In the genomic region with DNA sequence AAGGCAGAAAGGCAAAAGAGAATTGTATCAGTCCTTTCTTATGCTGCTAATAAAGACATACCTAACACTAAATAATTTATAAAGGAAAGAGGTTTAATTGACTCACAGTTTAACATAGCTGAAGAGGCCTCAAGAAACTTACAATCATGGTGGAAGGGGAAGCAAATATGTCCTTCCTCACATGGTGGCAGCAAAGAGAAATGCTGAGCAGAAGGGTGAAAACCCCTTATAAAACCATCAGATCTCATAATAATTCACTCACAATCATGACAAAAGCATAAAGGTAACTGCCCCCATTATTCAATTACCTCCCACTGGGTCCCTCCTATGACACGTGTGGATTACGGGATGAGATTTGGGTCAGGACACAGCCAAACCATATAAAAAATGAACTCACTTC, we compare ENCODE assay signal across 16 cellular contexts.
DNase-seq lines count a peak whose midpoint lies in the region; ATAC-seq and TF ChIP-seq lines count a peak whose summit lies in the region.
"Had no signal": no experiment of that assay in that cellular context is flagged by ENCODE, and none has a peak within 500 bp of the region (broad histone marks: within the 10 kb centered on the region; RNA-seq: fewer than 3 reads in every experiment).

No MANE protein-coding gene starts in this region.

- dilution Hi-C loops in IMR-90 (cut with HindIII; ENCODE audit: low sequenced_read_pairs, unreplicated experiment): no loop called here

- peak; percentile 16 for DNase-seq in NCI-H82 (lab: John Stamatoyannopoulos, UW)
- no peak for DNase-seq in NCI-H82 treated with DMSO at 0.1 percent for 48 hours (lab: John Stamatoyannopoulos, UW; ENCODE audit: unreplicated experiment)
- peak; percentile 13 for DNase-seq in IMR-90
- peak; percentile 5 to 46 for DNase-seq in cardiac fibroblast (ENCODE audit: low read depth in 2 of 2)
- peak in 7 of 9 donors; percentile 18 to 53 (median 38) for DNase-seq in naive thymus-derived CD4-positive, alpha-beta T cell
- DNase-seq in stimulated activated CD4-positive, alpha-beta T cell treated with anti-CD3 and anti-CD28 coated beads, Interleukin-2, amount 100 ng/mL, for 48 hours: no peak
- DNase-seq in HUDEP-2 (lab: John Stamatoyannopoulos, UW; ENCODE audit: unreplicated experiment in 76 of 76): no peak
- DNase-seq in T-helper 9 cell: no peak
- DNase-seq: GOT3; NCI-H1105; NCI-H446 treated with DMSO at 0.1 percent for 48 hours; RPMI8226; stimulated activated CD4-positive, alpha-beta T cell treated with anti-CD3 and anti-CD28 coated beads, Interleukin-15, amount 100 ng/mL, for 24 hours; thyroid gland had no signal

- H2BK5ac ChIP-seq in IMR-90 (ENCODE audit: low read depth, low read length, poor library complexity, severe bottlenecking): no peak overlapping the region

- no CpG with 5 or more reads among the region's 2 CpGs for WGBS in IMR-90 (ENCODE audit: extremely low coverage in 2 of 2, insufficient read length in 1 of 2), 2 experiments

- intact Hi-C loops in IMR-90 (cut with micrococcal nuclease): loop anchor here (2.0 kb wide), 1 partner anchor 322 kb away; no protein-coding TSS in a partner anchor
- intact Hi-C loops in naive thymus-derived CD4-positive, alpha-beta T cell (cut with micrococcal nuclease): loop anchor here in 1 of 2 donors (1.0 to 2.0 kb wide), 8 partner anchors 43 to 418 kb away; no protein-coding TSS in a partner anchor

- peak; percentile 27 for TF ChIP-seq CTCF in IMR-90 (conservative IDR thresholded peaks at IDR 0.05; ENCODE audit: low read depth, low read length)
- TF ChIP-seq CTCF in cardiac fibroblast (IDR thresholded peaks at IDR 0.05; ENCODE audit: low read depth, low read length): peak; percentile 32

- no peak overlapping the region for H3K4me3 Mint-ChIP-seq in naive thymus-derived CD4-positive, alpha-beta T cell

- H3K4ac ChIP-seq in IMR-90 (ENCODE audit: low read depth, low read length): no peak overlapping the region

- H3K9me3 ChIP-seq in IMR-90 (ENCODE audit: control insufficient read depth, insufficient read depth, low read length): no peaks in the 10 kb centered on the region
- H3K9me3 ChIP-seq in naive thymus-derived CD4-positive, alpha-beta T cell (ENCODE audit: control insufficient read depth in 2 of 3, low read length in 3 of 3): no peaks in the 10 kb centered on the region
- H3K9me3 ChIP-seq: thyroid gland had no signal

- peak; percentile 43 for TF ChIP-seq RAD21 in IMR-90 (IDR thresholded peaks at IDR 0.05; ENCODE audit: low read length)

- no peak overlapping the region for H3K9ac ChIP-seq in IMR-90 (ENCODE audit: low read depth, low read length)

- H3K27me3 ChIP-seq in IMR-90 (ENCODE audit: control insufficient read depth, insufficient read depth, low read length): no peaks in the 10 kb centered on the region
- H3K27me3 ChIP-seq in naive thymus-derived CD4-positive, alpha-beta T cell (ENCODE audit: control insufficient read depth in 2 of 2, insufficient read depth in 2 of 2, low read length in 2 of 2): no peaks in the 10 kb centered on the region
- H3K27me3 ChIP-seq: thyroid gland had no signal

- no peak overlapping the region for H2AK9ac ChIP-seq in IMR-90 (replicated peaks; ENCODE audit: low read depth, low read length, poor library complexity)

- no TSS peak for BruUV-seq in IMR-90 (replicated peaks; lab: Mats Ljungman, UMichigan)

- no peak overlapping the region for H3K14ac ChIP-seq in IMR-90 (replicated peaks; ENCODE audit: low read depth, low read length)

- no peak overlapping the region for H4K91ac ChIP-seq in IMR-90 (ENCODE audit: insufficient read depth, low read depth, low read length)

- H3K23ac ChIP-seq in IMR-90 (ENCODE audit: low read depth, low read length): no peak overlapping the region; the same call in 1 of the 2 replicates

- peaks cover 0 to 26% (median 4%) of the 10 kb centered on the region in 11 donors for H3K9me3 Mint-ChIP-seq in naive thymus-derived CD4-positive, alpha-beta T cell

- H3K27me3 Mint-ChIP-seq in naive thymus-derived CD4-positive, alpha-beta T cell: no peaks in the 10 kb centered on the region

- H3K36me3 ChIP-seq in IMR-90 (ENCODE audit: control insufficient read depth, insufficient read depth, low read length): no peaks in the 10 kb centered on the region
- H3K36me3 ChIP-seq in naive thymus-derived CD4-positive, alpha-beta T cell (ENCODE audit: control insufficient read depth in 2 of 3, insufficient read depth in 3 of 3, low read length in 3 of 3): no peaks in the 10 kb centered on the region
- H3K36me3 ChIP-seq: thyroid gland had no signal

- H4K8ac ChIP-seq in IMR-90 (ENCODE audit: low read depth in 2 of 2, low read length in 2 of 2): no peak overlapping the region

- H2AK5ac ChIP-seq in IMR-90 (ENCODE audit: low read depth, low read length): no peak overlapping the region

- H3K4me2 ChIP-seq in IMR-90 (ENCODE audit: low read depth, low read length): no peak overlapping the region

- H3K9me1 ChIP-seq in IMR-90 (ENCODE audit: insufficient read depth, low read length): no peaks in the 10 kb centered on the region

- no peak for TF ChIP-seq POLR2A in IMR-90 (IDR thresholded peaks at IDR 0.05; ENCODE audit: low read depth, low read length)

- no peak overlapping the region for H2BK20ac ChIP-seq in IMR-90 (ENCODE audit: low read depth, low read length)

- H3K79me1 ChIP-seq in IMR-90 (ENCODE audit: low read depth in 1 of 2, low read length in 2 of 2): no peaks in the 10 kb centered on the region

- peaks cover 0 to 17% (median 8%) of the 10 kb centered on the region in 7 donors for H3K4me1 Mint-ChIP-seq in naive thymus-derived CD4-positive, alpha-beta T cell

- POLR2A ChIA-PET in IMR-90 (lab: Charles Lee; ENCODE audit: unreplicated experiment): no interaction called here
- POLR2A ChIA-PET in naive thymus-derived CD4-positive, alpha-beta T cell (lab: Charles Lee): no interaction called here

- peak overlapping the region in 6 of 9 donors; percentile 19 to 86 (median 66) for H3K27ac Mint-ChIP-seq in naive thymus-derived CD4-positive, alpha-beta T cell

- H3K4me3 ChIP-seq in IMR-90 (ENCODE audit: insufficient read depth, low read depth, low read length) (no peak overlapping the region), cardiac fibroblast (replicated peaks in 1 of 2; ENCODE audit: low read depth in 2 of 2, low read length in 2 of 2) (no peak overlapping the region)
- no peak overlapping the region for H3K4me3 ChIP-seq in naive thymus-derived CD4-positive, alpha-beta T cell (ENCODE audit: low read length)
- H3K4me3 ChIP-seq: thyroid gland had no signal

- no peaks in the 10 kb centered on the region for H4K20me1 ChIP-seq in IMR-90 (ENCODE audit: insufficient read depth, low read length)

- no peak overlapping the region for H2BK120ac ChIP-seq in IMR-90 (ENCODE audit: low read depth, low read length)

- H2BK15ac ChIP-seq in IMR-90 (ENCODE audit: low read depth, low read length): no peak overlapping the region

- H4K5ac ChIP-seq in IMR-90 (ENCODE audit: low read depth, low read length): no peak overlapping the region

- in situ Hi-C loops in IMR-90 (cut with MboI; ENCODE audit: low sequenced_read_pairs): no loop called here

- H2AFZ ChIP-seq in IMR-90 (replicated peaks; ENCODE audit: low read length, poor library complexity): no peak overlapping the region

- H3K4me1 ChIP-seq in IMR-90 (ENCODE audit: control insufficient read depth, insufficient read depth, low read length): no peaks in the 10 kb centered on the region
- peaks cover 0 to under 1% of the 10 kb centered on the region in 2 donors for H3K4me1 ChIP-seq in naive thymus-derived CD4-positive, alpha-beta T cell (ENCODE audit: control insufficient read depth in 2 of 2, insufficient read depth in 2 of 2, low read length in 2 of 2)
- H3K4me1 ChIP-seq: thyroid gland had no signal

- no peak overlapping the region for H3K18ac ChIP-seq in IMR-90 (ENCODE audit: low read depth, low read length)

- H3K56ac ChIP-seq in IMR-90 (ENCODE audit: extremely low read depth, insufficient read depth, low read length): no peak overlapping the region

- CTCF ChIA-PET in IMR-90 (lab: Yijun Ruan, JAX): no interaction called here
- CTCF ChIA-PET in naive thymus-derived CD4-positive, alpha-beta T cell (lab: Charles Lee): interaction anchor here (1.4 kb wide), 1 partner anchor 319 kb away, joined by 3 read pairs; no protein-coding TSS in a partner anchor

- H3K27ac ChIP-seq in IMR-90 (ENCODE audit: insufficient read depth, low read length): no peak overlapping the region
- no peak overlapping the region for H3K27ac ChIP-seq in naive thymus-derived CD4-positive, alpha-beta T cell (ENCODE audit: low read depth, low read length)
- H3K27ac ChIP-seq: HL-60, thyroid gland had no signal

- peaks cover 0 to 30% (median 7%) of the 10 kb centered on the region in 5 donors for H3K36me3 Mint-ChIP-seq in naive thymus-derived CD4-positive, alpha-beta T cell

- ATAC-seq in IMR-90 (ENCODE audit: low read depth): no peak
- peak; percentile 54 for ATAC-seq in naive thymus-derived CD4-positive, alpha-beta T cell
- ATAC-seq: activated naive CD4-positive, alpha-beta T cell treated with anti-CD3 and anti-CD28 coated beads, Interleukin-2, amount 50 U/mL, for 72 hours had no signal

TF ChIP-seq in IMR-90, 13 proteins besides CTCF, POLR2A, EP300 and RAD21:
- TF ChIP-seq SMC3 (IDR thresholded peaks at IDR 0.05; ENCODE audit: low read depth, low read length): peak; percentile 14; the same call in 1 of the 2 replicates
- no peak for TF ChIP-seq FOS (IDR thresholded peaks at IDR 0.05; ENCODE audit: low read depth, low read length)
TF ChIP-seq in IMR-90: peak in this region for 1.

Comparison
In these comparisons a context has a peak if more than half of its experiments do, and no peak if none do; other contexts are left out.
1. DNase-seq: peak in NCI-H82 (single experiment), IMR-90 (single experiment), cardiac fibroblast (2 of 2) and naive thymus-derived CD4-positive, alpha-beta T cell (7 of 9); none in NCI-H82 treated with DMSO at 0.1 percent for 48 hours (single experiment), stimulated activated CD4-positive, alpha-beta T cell treated with anti-CD3 and anti-CD28 coated beads, Interleukin-2, amount 100 ng/mL, for 48 hours (0 of 2), HUDEP-2 (0 of 76) and T-helper 9 cell (single experiment).